10 cellular contexts compared by ENCODE assay signal in the genomic region with DNA sequence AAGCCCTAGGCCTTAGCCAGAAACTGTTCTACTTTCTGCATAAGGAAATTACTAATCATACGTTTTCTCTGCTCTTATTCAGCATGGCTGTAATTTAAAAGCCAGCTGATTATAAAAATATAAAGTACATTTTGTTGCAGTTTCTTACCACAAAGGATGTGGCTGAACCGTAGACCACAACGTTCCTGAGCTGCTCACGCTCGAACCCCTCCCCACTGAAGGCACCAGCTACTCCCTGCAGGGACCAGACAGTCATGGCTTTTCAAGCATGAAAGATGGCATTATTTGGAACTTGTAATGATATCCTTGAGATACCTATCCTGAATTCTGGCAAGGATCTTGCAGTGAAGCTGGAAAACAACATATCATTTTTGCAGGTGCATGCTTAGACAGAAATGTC.
DNase-seq lines count a peak whose midpoint lies in the region; ATAC-seq, FAIRE-seq and TF ChIP-seq lines count a peak whose summit lies in the region.
"Had no signal": no experiment of that assay in that cellular context is flagged by ENCODE, and none has a peak within 500 bp of the region (broad histone marks: within the 10 kb centered on the region; RNA-seq: fewer than 3 reads in every experiment).

No MANE protein-coding gene starts in this region.

- no peak overlapping the region for H2AFZ ChIP-seq in keratinocyte (ENCODE audit: control insufficient read depth, low read length)

- peaks cover 59% of the 10 kb centered on the region for H3K4me1 ChIP-seq in keratinocyte (ENCODE audit: control insufficient read depth, extremely low read depth, insufficient read depth, low read length)
- H3K4me1 ChIP-seq in SJCRH30, result peaks cover 22% of the 10 kb centered on the region

- H3K9me3 ChIP-seq in T-helper 17 cell (ENCODE audit: control insufficient read depth, low read length, poor library complexity, severe bottlenecking), result no peaks in the 10 kb centered on the region
- H3K9me3 ChIP-seq in keratinocyte (ENCODE audit: control insufficient read depth, low read depth, low read length), result no peaks in the 10 kb centered on the region
- H3K9me3 ChIP-seq in SJCRH30 (replicated peaks), result no peaks in the 10 kb centered on the region

- peak overlapping the region; percentile 75 for H3K9ac ChIP-seq in keratinocyte (ENCODE audit: control insufficient read depth, extremely low read depth, insufficient read depth, low read length)

- ATAC-seq in T-helper 17 cell (peak; percentile 37), GM19452 (IDR thresholded peaks at IDR 0.05; ENCODE audit: unreplicated experiment) (no peak), GM21786 (IDR thresholded peaks at IDR 0.05; ENCODE audit: unreplicated experiment) (no peak)

- H3K79me2 ChIP-seq in keratinocyte (ENCODE audit: control insufficient read depth, insufficient read depth, low read length), result no peaks in the 10 kb centered on the region

- H3K9me1 ChIP-seq in keratinocyte (ENCODE audit: control insufficient read depth, extremely low read depth, insufficient read depth, low read length), result no peaks in the 10 kb centered on the region

- no peak overlapping the region for H3K4me3 ChIP-seq in keratinocyte (ENCODE audit: control insufficient read depth in 2 of 3, extremely low read depth in 1 of 3, insufficient read depth in 2 of 3, low read depth in 1 of 3, low read length in 3 of 3)
- no peak overlapping the region for H3K4me3 ChIP-seq in SJCRH30

- H3K4me1 Mint-ChIP-seq in T-helper 17 cell, result peaks cover 23% of the 10 kb centered on the region

- H3K27ac Mint-ChIP-seq in T-helper 17 cell, result peak overlapping the region; percentile 3

- peak; percentile 49 for FAIRE-seq in keratinocyte (lab: Jason Lieb, UNC)

- peak; percentile 12 for DNase-seq in stimulated activated CD4-positive, alpha-beta T cell treated with anti-CD3 and anti-CD28 coated beads, Interleukin-4, amount 100 ng/mL, for 24 hours
- DNase-seq in stimulated activated CD4-positive, alpha-beta T cell treated with anti-CD3 and anti-CD28 coated beads, Interleukin-12 subunit alpha, Interleukin-12 subunit beta, amount 100 ng/mL, for 4 hours, result no peak
- DNase-seq in T-helper 17 cell (no peak), keratinocyte (ENCODE audit: low read depth, low spot score) (no peak), nucleus accumbens (lab: John Stamatoyannopoulos, UW) (no peak), SJCRH30 (no peak)
- DNase-seq: brain microvascular endothelial cell, Calu3 had no signal

- H3K4me2 ChIP-seq in keratinocyte (ENCODE audit: control insufficient read depth, extremely low read depth, insufficient read depth, low read depth, low read length), result peak overlapping the region; percentile 6

- peaks cover 3% of the 10 kb centered on the region for H3K36me3 Mint-ChIP-seq in T-helper 17 cell (ENCODE audit: low read depth)

- H3K27me3 ChIP-seq in keratinocyte (ENCODE audit: control insufficient read depth, extremely low read depth, insufficient read depth, low read length), result no peaks in the 10 kb centered on the region
- no peaks in the 10 kb centered on the region for H3K27me3 ChIP-seq in SJCRH30
- H3K27me3 ChIP-seq: brain microvascular endothelial cell had no signal

- no peaks in the 10 kb centered on the region for H3K27me3 Mint-ChIP-seq in T-helper 17 cell

- no peaks in the 10 kb centered on the region for H4K20me1 ChIP-seq in keratinocyte (ENCODE audit: control insufficient read depth, extremely low read depth, insufficient read depth, low read length)

- H3K4me3 Mint-ChIP-seq in T-helper 17 cell, result no peak overlapping the region

- H3K36me3 ChIP-seq in keratinocyte (ENCODE audit: control insufficient read depth in 2 of 2, extremely low read depth in 1 of 2, insufficient read depth in 2 of 2, low read length in 2 of 2) (peaks cover 9 to 28% of the 10 kb centered on the region in 2 experiments), SJCRH30 (no peaks in the 10 kb centered on the region)
- H3K36me3 ChIP-seq: brain microvascular endothelial cell had no signal

- dilution Hi-C loops in keratinocyte (cut with MboI; ENCODE audit: extremely low pct_ligation_motif_present, low sequenced_read_pairs), result no loop called here

- TF ChIP-seq CTCF in keratinocyte (optimal IDR thresholded peaks at IDR 0.05 in 1 of 3, IDR thresholded peaks at IDR 0.05 in 1 of 3, conservative IDR thresholded peaks at IDR 0.05 in 1 of 3; ENCODE audit: extremely low read depth in 1 of 3, insufficient read depth in 2 of 3, low read length in 3 of 3), result no peak

- peak overlapping the region; percentile 99 for H3K27ac ChIP-seq in keratinocyte (ENCODE audit: control insufficient read depth, insufficient read depth, low read length)
- H3K27ac ChIP-seq in SJCRH30, result no peak overlapping the region
- H3K27ac ChIP-seq: brain microvascular endothelial cell had no signal
